In genomic region chr15:35166730-35167359, GRCh38 we compare ENCODE assay signal across 26 cellular contexts.
DNase-seq lines count a peak whose midpoint lies in the region; ATAC-seq and TF ChIP-seq lines count a peak whose summit lies in the region.
"Had no signal": no experiment of that assay in that cellular context is flagged by ENCODE, and none has a peak within 500 bp of the region (broad histone marks: within the 10 kb centered on the region; RNA-seq: fewer than 3 reads in every experiment).

No MANE protein-coding gene starts in this region.

- H3K36me3 ChIP-seq in WERI-Rb-1, result no peaks in the 10 kb centered on the region
- H3K36me3 ChIP-seq: breast epithelium, lower lobe of right lung had no signal

- peaks cover 6% of the 10 kb centered on the region for H3K4me1 Mint-ChIP-seq in type B pancreatic cell (ENCODE audit: unreplicated experiment)
- H3K4me1 Mint-ChIP-seq: activated CD4-positive, alpha-beta T cell treated with anti-CD3 and anti-CD28 coated beads, Interleukin-2, amount 10 ng/mL, durations not matched to agents 24 days and 14 days; stimulated activated effector memory CD8-positive, alpha-beta T cell treated with anti-CD3 and anti-CD28 coated beads, Interleukin-12 subunit alpha, Interleukin-12 subunit beta, amount 100 ng/mL, for 72 hours had no signal

- H3K27me3 ChIP-seq in WERI-Rb-1 (ENCODE audit: insufficient read depth, low read depth, severe bottlenecking), result no peaks in the 10 kb centered on the region
- H3K27me3 ChIP-seq: breast epithelium had no signal

- H3K9me3 Mint-ChIP-seq in type B pancreatic cell, result no peaks in the 10 kb centered on the region
- H3K9me3 Mint-ChIP-seq: activated CD4-positive, alpha-beta T cell treated with anti-CD3 and anti-CD28 coated beads, Interleukin-2, amount 10 ng/mL, durations not matched to agents 24 days and 14 days; activated naive CD4-positive, alpha-beta T cell treated with anti-CD3 and anti-CD28 coated beads, Interleukin-2, amount 50 U/mL, for 72 hours; nephron; stimulated activated effector memory CD8-positive, alpha-beta T cell treated with anti-CD3 and anti-CD28 coated beads, Interleukin-12 subunit alpha, Interleukin-12 subunit beta, amount 100 ng/mL, for 72 hours had no signal

- TF ChIP-seq CTCF in WERI-Rb-1 (IDR thresholded peaks at IDR 0.05; ENCODE audit: low read depth, low read length) (no peak), fibroblast of the aortic adventitia (IDR thresholded peaks at IDR 0.05; ENCODE audit: insufficient read depth, low read length) (no peak), type B pancreatic cell (conservative IDR thresholded peaks at IDR 0.05) (no peak)

- no peak overlapping the region for H3K27ac ChIP-seq in WERI-Rb-1
- H3K27ac ChIP-seq: breast epithelium, epithelial cell of prostate, lower lobe of right lung, VCaP had no signal

- DNase-seq in NCI-H226 (peak; percentile 50), WERI-Rb-1 (peak; percentile 55), fibroblast of the aortic adventitia (ENCODE audit: low read depth) (peak; percentile 14), type B pancreatic cell (ENCODE audit: extremely low spot score, unreplicated experiment) (no peak), left lobe of liver (ENCODE audit: low spot score) (no peak), GM19240 (ENCODE audit: insufficient read length, low spot score) (no peak)
- DNase-seq: activated CD4-positive, alpha-beta T cell treated with anti-CD3 and anti-CD28 coated beads, Interleukin-2, amount 10 ng/mL, durations not matched to agents 24 days and 14 days; C1 segment of cervical spinal cord; Calu3; DMS79; effector CD4-positive, alpha-beta T cell; GF-D8; lower lobe of right lung; MM.1S; NCI-H2029 treated with DMSO at 0.1 percent for 48 hours; NCI-H526; Right ventricle myocardium superior; T-helper 2 cell had no signal

- H3K36me3 Mint-ChIP-seq in type B pancreatic cell, result no peaks in the 10 kb centered on the region
- H3K36me3 Mint-ChIP-seq: activated naive CD4-positive, alpha-beta T cell treated with anti-CD3 and anti-CD28 coated beads, Interleukin-2, amount 50 U/mL, for 72 hours; stimulated activated effector memory CD8-positive, alpha-beta T cell treated with anti-CD3 and anti-CD28 coated beads, Interleukin-12 subunit alpha, Interleukin-12 subunit beta, amount 100 ng/mL, for 72 hours had no signal

- H3K4me3 Mint-ChIP-seq in type B pancreatic cell, result no peak overlapping the region
- H3K4me3 Mint-ChIP-seq: activated CD4-positive, alpha-beta T cell treated with anti-CD3 and anti-CD28 coated beads, Interleukin-2, amount 10 ng/mL, durations not matched to agents 24 days and 14 days; nephron; stimulated activated effector memory CD8-positive, alpha-beta T cell treated with anti-CD3 and anti-CD28 coated beads, Interleukin-12 subunit alpha, Interleukin-12 subunit beta, amount 100 ng/mL, for 72 hours had no signal

- H3K27me3 Mint-ChIP-seq in type B pancreatic cell, result peaks cover 3% of the 10 kb centered on the region
- H3K27me3 Mint-ChIP-seq: activated CD4-positive, alpha-beta T cell treated with anti-CD3 and anti-CD28 coated beads, Interleukin-2, amount 10 ng/mL, durations not matched to agents 24 days and 14 days had no signal

- peak overlapping the region; percentile 1 for H3K27ac Mint-ChIP-seq in type B pancreatic cell
- H3K27ac Mint-ChIP-seq: activated CD4-positive, alpha-beta T cell treated with anti-CD3 and anti-CD28 coated beads, Interleukin-2, amount 10 ng/mL, durations not matched to agents 24 days and 14 days; activated naive CD4-positive, alpha-beta T cell treated with anti-CD3 and anti-CD28 coated beads, Interleukin-2, amount 50 U/mL, for 72 hours; stimulated activated effector memory CD8-positive, alpha-beta T cell treated with anti-CD3 and anti-CD28 coated beads, Interleukin-12 subunit alpha, Interleukin-12 subunit beta, amount 100 ng/mL, for 72 hours had no signal

- no peaks in the 10 kb centered on the region for H3K9me3 ChIP-seq in WERI-Rb-1 (ENCODE audit: severe bottlenecking)
- H3K9me3 ChIP-seq: breast epithelium, lower lobe of right lung had no signal

- no peak for ATAC-seq in left lobe of liver
- no peak for ATAC-seq in HG02798 (IDR thresholded peaks at IDR 0.05; ENCODE audit: poor library complexity, unreplicated experiment)
- ATAC-seq: activated naive CD4-positive, alpha-beta T cell treated with anti-CD3 and anti-CD28 coated beads, Interleukin-2, amount 50 U/mL, for 72 hours; lower lobe of right lung; Panc1; stimulated activated effector memory CD8-positive, alpha-beta T cell treated with anti-CD3 and anti-CD28 coated beads, Interleukin-12 subunit alpha, Interleukin-12 subunit beta, amount 100 ng/mL, for 72 hours had no signal

- H3K4me3 ChIP-seq in WERI-Rb-1 (ENCODE audit: low read depth, low read length), result no peak overlapping the region
- H3K4me3 ChIP-seq in fibroblast of the aortic adventitia (ENCODE audit: low read depth, low read length), result no peak overlapping the region
- H3K4me3 ChIP-seq: breast epithelium, lower lobe of right lung had no signal

Comparison
In these comparisons a context has a peak if more than half of its experiments do, and no peak if none do; other contexts are left out.
1. DNase-seq: peak in NCI-H226 (single experiment), WERI-Rb-1 (single experiment) and fibroblast of the aortic adventitia (single experiment); none in type B pancreatic cell (single experiment), left lobe of liver (single experiment) and GM19240 (single experiment).